In the genomic region with DNA sequence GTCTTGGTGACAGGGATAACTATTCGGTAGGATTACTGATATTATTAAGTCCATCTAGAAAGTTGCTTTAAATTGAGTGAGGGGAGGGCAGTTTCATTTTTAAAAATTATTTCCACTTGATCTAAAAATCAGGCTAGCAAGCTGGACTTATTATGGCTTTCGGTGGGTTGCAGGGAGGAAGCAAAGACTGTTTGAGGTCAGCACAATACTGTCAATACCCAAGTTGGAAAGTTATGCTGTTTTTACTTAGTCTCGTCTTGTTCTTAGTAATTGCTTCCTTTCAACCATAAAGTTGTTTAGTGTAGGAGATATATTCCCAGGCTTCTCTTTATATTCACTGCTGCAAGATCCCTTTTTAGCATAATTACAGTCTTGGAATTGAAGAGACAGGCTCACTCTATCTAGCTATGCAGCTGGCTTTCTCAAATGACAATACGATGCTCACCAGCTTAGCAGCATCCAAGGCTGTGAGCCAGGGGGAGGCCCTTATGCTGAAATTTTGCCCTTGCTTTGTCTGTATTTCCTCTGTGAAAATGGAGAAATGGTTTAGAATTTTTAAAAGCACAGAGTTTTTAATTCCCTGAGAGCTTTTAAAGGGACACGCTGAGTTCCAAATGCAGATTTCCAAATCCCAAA, we compare ENCODE assay signal across 19 cellular contexts.
DNase-seq lines count a peak whose midpoint lies in the region; ATAC-seq and TF ChIP-seq lines count a peak whose summit lies in the region.
"Had no signal": no experiment of that assay in that cellular context is flagged by ENCODE, and none has a peak within 500 bp of the region (broad histone marks: within the 10 kb centered on the region; RNA-seq: fewer than 3 reads in every experiment).

No MANE protein-coding gene starts in this region.

- intact Hi-C loops in left ventricle myocardium superior (cut with micrococcal nuclease) = no loop called here

- POLR2A ChIA-PET in WTC11 (lab: Charles Lee) = no interaction called here

- H3K9me3 Mint-ChIP-seq in WTC11 (no peaks in the 10 kb centered on the region), mesothelial cell of epicardium (peaks cover 3% of the 10 kb centered on the region)

- H3K4me1 Mint-ChIP-seq in WTC11 (no peaks in the 10 kb centered on the region), mesothelial cell of epicardium (no peaks in the 10 kb centered on the region)

- H3K36me3 Mint-ChIP-seq in WTC11 (no peaks in the 10 kb centered on the region), mesothelial cell of epicardium (no peaks in the 10 kb centered on the region)

- ATAC-seq in HG02870 (IDR thresholded peaks at IDR 0.05; ENCODE audit: unreplicated experiment) (peak; percentile 59), WTC11 (peak; percentile 41; the same call in 1 of the 2 replicates), left ventricle myocardium superior (no peak)
- ATAC-seq: A549 had no signal

- H3K27ac Mint-ChIP-seq in WTC11 (no peak overlapping the region), mesothelial cell of epicardium (no peak overlapping the region)

- H3K27me3 Mint-ChIP-seq in WTC11 (ENCODE audit: low read depth) (no peaks in the 10 kb centered on the region), mesothelial cell of epicardium (ENCODE audit: low read depth) (peaks cover 3% of the 10 kb centered on the region)

- no peak for DNase-seq in WTC11 (ENCODE audit: low spot score)
- peak; percentile 53 for DNase-seq in inferior parietal cortex (ENCODE audit: extremely low spot score)
- peak; percentile 51 for DNase-seq in pons (ENCODE audit: low spot score)
- no peak for DNase-seq in stimulated activated CD4-positive, alpha-beta T cell treated with anti-CD3 and anti-CD28 coated beads, Interleukin-4, amount 100 ng/mL, for 1 hour
- no peak for DNase-seq in NCI-H524 treated with DMSO at 0.1 percent for 48 hours (lab: John Stamatoyannopoulos, UW)
- no peak for DNase-seq in left ventricle myocardium superior
- DNase-seq in mesothelial cell of epicardium (ENCODE audit: low spot score in 2 of 2, unreplicated experiment in 2 of 2) = no peak
- DNase-seq: C1 segment of cervical spinal cord, DMS79 treated with DMSO at 0.1 percent for 48 hours, GM23248, KBM-7, NCI-H1436, NCI-H2029 treated with DMSO at 0.1 percent for 48 hours, NCI-H226, NCI-H526, RPMI8226, SJCRH30 had no signal

- no peak overlapping the region for H3K4me3 Mint-ChIP-seq in WTC11
- no peak overlapping the region for H3K4me3 Mint-ChIP-seq in mesothelial cell of epicardium

- CTCF ChIA-PET in WTC11 (lab: Charles Lee) = interaction anchor here (2.0 kb wide), 1 partner anchor 23 kb away, joined by 10 read pairs; no protein-coding TSS in a partner anchor

- no peak for TF ChIP-seq CTCF in WTC11 (IDR thresholded peaks at IDR 0.05)
- TF ChIP-seq CTCF in mesothelial cell of epicardium (IDR thresholded peaks at IDR 0.05; ENCODE audit: unreplicated experiment) = no peak

TF ChIP-seq in WTC11, 78 proteins besides CTCF, POLR2A, EP300 and RAD21:
- TF ChIP-seq, protein P1, sequence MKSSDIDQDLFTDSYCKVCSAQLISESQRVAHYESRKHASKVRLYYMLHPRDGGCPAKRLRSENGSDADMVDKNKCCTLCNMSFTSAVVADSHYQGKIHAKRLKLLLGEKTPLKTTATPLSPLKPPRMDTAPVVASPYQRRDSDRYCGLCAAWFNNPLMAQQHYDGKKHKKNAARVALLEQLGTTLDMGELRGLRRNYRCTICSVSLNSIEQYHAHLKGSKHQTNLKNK (CRISPR knock-in tag; IDR thresholded peaks at IDR 0.05) = no peak
- TF ChIP-seq, protein P2, sequence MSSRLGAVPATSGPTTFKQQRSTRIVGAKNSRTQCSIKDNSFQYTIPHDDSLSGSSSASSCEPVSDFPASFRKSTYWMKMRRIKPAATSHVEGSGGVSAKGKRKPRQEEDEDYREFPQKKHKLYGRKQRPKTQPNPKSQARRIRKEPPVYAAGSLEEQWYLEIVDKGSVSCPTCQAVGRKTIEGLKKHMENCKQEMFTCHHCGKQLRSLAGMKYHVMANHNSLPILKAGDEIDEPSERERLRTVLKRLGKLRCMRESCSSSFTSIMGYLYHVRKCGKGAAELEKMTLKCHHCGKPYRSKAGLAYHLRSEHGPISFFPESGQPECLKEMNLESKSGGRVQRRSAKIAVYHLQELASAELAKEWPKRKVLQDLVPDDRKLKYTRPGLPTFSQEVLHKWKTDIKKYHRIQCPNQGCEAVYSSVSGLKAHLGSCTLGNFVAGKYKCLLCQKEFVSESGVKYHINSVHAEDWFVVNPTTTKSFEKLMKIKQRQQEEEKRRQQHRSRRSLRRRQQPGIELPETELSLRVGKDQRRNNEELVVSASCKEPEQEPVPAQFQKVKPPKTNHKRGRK (CRISPR knock-in tag; IDR thresholded peaks at IDR 0.05; ENCODE audit: borderline replicate concordance) = no peak
- TF ChIP-seq NFATC4 (CRISPR knock-in tag; IDR thresholded peaks at IDR 0.05) = no peak
- TF ChIP-seq, protein P3, sequence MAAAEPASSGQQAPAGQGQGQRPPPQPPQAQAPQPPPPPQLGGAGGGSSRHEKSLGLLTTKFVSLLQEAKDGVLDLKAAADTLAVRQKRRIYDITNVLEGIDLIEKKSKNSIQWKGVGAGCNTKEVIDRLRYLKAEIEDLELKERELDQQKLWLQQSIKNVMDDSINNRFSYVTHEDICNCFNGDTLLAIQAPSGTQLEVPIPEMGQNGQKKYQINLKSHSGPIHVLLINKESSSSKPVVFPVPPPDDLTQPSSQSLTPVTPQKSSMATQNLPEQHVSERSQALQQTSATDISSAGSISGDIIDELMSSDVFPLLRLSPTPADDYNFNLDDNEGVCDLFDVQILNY (CRISPR knock-in tag; IDR thresholded peaks at IDR 0.05) = no peak
- no peak for TF ChIP-seq GTF2I (CRISPR knock-in tag; conservative IDR thresholded peaks at IDR 0.05)
- TF ChIP-seq, protein P4, sequence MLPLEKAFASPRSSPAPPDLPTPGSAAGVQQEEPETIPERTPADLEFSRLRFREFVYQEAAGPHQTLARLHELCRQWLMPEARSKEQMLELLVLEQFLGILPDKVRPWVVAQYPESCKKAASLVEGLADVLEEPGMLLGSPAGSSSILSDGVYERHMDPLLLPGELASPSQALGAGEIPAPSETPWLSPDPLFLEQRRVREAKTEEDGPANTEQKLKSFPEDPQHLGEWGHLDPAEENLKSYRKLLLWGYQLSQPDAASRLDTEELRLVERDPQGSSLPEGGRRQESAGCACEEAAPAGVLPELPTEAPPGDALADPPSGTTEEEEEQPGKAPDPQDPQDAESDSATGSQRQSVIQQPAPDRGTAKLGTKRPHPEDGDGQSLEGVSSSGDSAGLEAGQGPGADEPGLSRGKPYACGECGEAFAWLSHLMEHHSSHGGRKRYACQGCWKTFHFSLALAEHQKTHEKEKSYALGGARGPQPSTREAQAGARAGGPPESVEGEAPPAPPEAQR (CRISPR knock-in tag; IDR thresholded peaks at IDR 0.05) = no peak

Comparison
In these comparisons a context has a peak if more than half of its experiments do, and no peak if none do; other contexts are left out.
1. DNase-seq: peak in inferior parietal cortex (single experiment) and pons (single experiment); none in WTC11 (single experiment), stimulated activated CD4-positive, alpha-beta T cell treated with anti-CD3 and anti-CD28 coated beads, Interleukin-4, amount 100 ng/mL, for 1 hour (single experiment), NCI-H524 treated with DMSO at 0.1 percent for 48 hours (single experiment), left ventricle myocardium superior (single experiment) and mesothelial cell of epicardium (0 of 2).